ENCODE assay signal across 20 cellular contexts in genomic region chrX:28178206-28178605, GRCh38.
"Had no signal": no experiment of that assay in that cellular context is flagged by ENCODE, and none has a peak within 500 bp of the region (broad histone marks: within the 10 kb centered on the region; RNA-seq: fewer than 3 reads in every experiment).

No MANE protein-coding gene starts in this region.

- DNase-seq: colonic mucosa; cortex of kidney; dermis blood vessel endothelial cell; dorsolateral prefrontal cortex; effector CD4-positive, alpha-beta T cell; effector CD8-positive, alpha-beta T cell; effector memory CD4-positive, alpha-beta T cell; effector memory CD8-positive, alpha-beta T cell; endodermal cell; erythroblast; esophagus squamous epithelium; foreskin fibroblast; foreskin keratinocyte; foreskin melanocyte; gastrocnemius medialis; glutamatergic neuron; head of caudate nucleus; heart left ventricle; heart right ventricle had no signal

- ATAC-seq: effector memory CD8-positive, alpha-beta T cell; foreskin keratinocyte; gastrocnemius medialis; gastroesophageal sphincter; heart left ventricle; heart right ventricle had no signal
